1 cellular context compared by ENCODE assay signal in genomic region chr19:58258259-58258658, GRCh38.
TF ChIP-seq lines count a peak whose summit lies in the region.

No MANE protein-coding gene starts in this region.

TF ChIP-seq in K562, 482 proteins besides CTCF, POLR2A, EP300 and RAD21:
- TF ChIP-seq RBFOX2 (IDR thresholded peaks at IDR 0.05; ENCODE audit: low read depth, low read length) (peak; percentile 40; the same call in 1 of the 2 replicates), POLR2G (IDR thresholded peaks at IDR 0.05; ENCODE audit: low read depth, low read length) (peak; percentile 61), CBX1 (IDR thresholded peaks at IDR 0.05; ENCODE audit: low read depth) (0 out of 2 replicates have a peak, but pooled peaks have one; percentile 29)
